16 cellular contexts compared by ENCODE assay signal in genomic region chr4:40417941-40418340, GRCh38.
"Had no signal": no experiment of that assay in that cellular context is flagged by ENCODE, and none has a peak within 500 bp of the region (broad histone marks: within the 10 kb centered on the region; RNA-seq: fewer than 3 reads in every experiment).

No MANE protein-coding gene starts in this region.

- H3K36me3 Mint-ChIP-seq: activated naive CD4-positive, alpha-beta T cell treated with anti-CD3 and anti-CD28 coated beads, Interleukin-2, amount 50 U/mL, for 72 hours had no signal

- DNase-seq: activated CD4-positive, alpha-beta T cell treated with anti-CD3 and anti-CD28 coated beads, Interleukin-2, amount 50 U/mL, for 1 hour; activated CD4-positive, CD25-positive, alpha-beta regulatory T cell treated with anti-CD3 and anti-CD28 coated beads, Interleukin-2, amount 50 U/mL, for 72 hours; activated effector memory CD4-positive, alpha-beta T cell treated with anti-CD3 and anti-CD28 coated beads, Interleukin-2, amount 50 U/mL, for 16 hours; activated T-cell treated with anti-CD3 and anti-CD28 coated beads, Interleukin-2, amount 50 U/mL, for 72 hours; effector memory CD4-positive, alpha-beta T cell; left colon; midbrain; nephron progenitor cell; occipital lobe; stimulated activated CD4-positive, alpha-beta T cell treated with anti-CD3 and anti-CD28 coated beads, Interleukin-2, amount 100 ng/mL, for 24 hours; stimulated activated naive CD8-positive, alpha-beta T cell treated with anti-CD3 and anti-CD28 coated beads, Interleukin-15, Interleukin-2, amounts not matched to agents 100 U/mL and 50 U/mL, for 24 hours; T-helper 1 cell; T1000; trophoblast cell had no signal

- ATAC-seq: activated naive CD4-positive, alpha-beta T cell treated with anti-CD3 and anti-CD28 coated beads, Interleukin-2, amount 50 U/mL, for 72 hours; activated T-cell treated with anti-CD3 and anti-CD28 coated beads, Interleukin-2, amount 50 U/mL, for 72 hours; stimulated activated naive CD8-positive, alpha-beta T cell treated with anti-CD3 and anti-CD28 coated beads, Interleukin-15, Interleukin-2, amounts not matched to agents 100 U/mL and 50 U/mL, for 24 hours had no signal

- H3K27ac Mint-ChIP-seq: activated T-cell treated with anti-CD3 and anti-CD28 coated beads, Interleukin-2, amount 50 U/mL, for 72 hours; dendritic cell treated with granulocyte-macrophage colony-stimulating factor and Interleukin-4, amounts not matched to agents 40 ng/mL and 50 ng/mL, for 4 days; nephron progenitor cell had no signal

- H3K4me3 Mint-ChIP-seq: activated T-cell treated with anti-CD3 and anti-CD28 coated beads, Interleukin-2, amount 50 U/mL, for 72 hours; dendritic cell treated with granulocyte-macrophage colony-stimulating factor and Interleukin-4, amounts not matched to agents 40 ng/mL and 50 ng/mL, for 4 days; nephron progenitor cell had no signal

- H3K9me3 Mint-ChIP-seq: dendritic cell treated with granulocyte-macrophage colony-stimulating factor and Interleukin-4, amounts not matched to agents 40 ng/mL and 50 ng/mL, for 4 days had no signal
